1 cellular context compared by ENCODE assay signal in genomic region chr12:6752931-6753771, GRCh38.
A peak's percentile ranks its signal among the peaks of the same experiment; 100 is the strongest.
TF ChIP-seq lines count a peak whose summit lies in the region.

MLF2 (minus strand) TSS chr12:6753141; CDS start chr12:6752334, 807 bp downstream.

TF ChIP-seq in HEK293, 187 proteins besides CTCF, POLR2A, EP300 and RAD21 (continued from another document and continues in another):
- peak; percentile 92 for TF ChIP-seq HIC1 (tag by site-specific recombination; IDR thresholded peaks at IDR 0.05)
- TF ChIP-seq ZNF837 (tag by site-specific recombination; IDR thresholded peaks at IDR 0.05) = no peak
- TF ChIP-seq PRDM4 (tag by site-specific recombination; IDR thresholded peaks at IDR 0.05) = peak; percentile 72
- TF ChIP-seq ZNF157 (tag by site-specific recombination; IDR thresholded peaks at IDR 0.05) = no peak
- peak; percentile 91 for TF ChIP-seq SP3 (tag by site-specific recombination; IDR thresholded peaks at IDR 0.05)
- peak; percentile 100 for TF ChIP-seq PATZ1 (tag by site-specific recombination; IDR thresholded peaks at IDR 0.05)
- peak; percentile 60 for TF ChIP-seq ZNF341 (tag by site-specific recombination; IDR thresholded peaks at IDR 0.05; ENCODE audit: low read depth)
- no peak for TF ChIP-seq ZNF514 (tag by site-specific recombination; IDR thresholded peaks at IDR 0.05)
- no peak for TF ChIP-seq ZNF148 (tag by site-specific recombination; IDR thresholded peaks at IDR 0.05; ENCODE audit: borderline replicate concordance)
- no peak for TF ChIP-seq ZNF311 (tag by site-specific recombination; IDR thresholded peaks at IDR 0.05; ENCODE audit: borderline replicate concordance)
- TF ChIP-seq ZNF639 (tag by site-specific recombination; IDR thresholded peaks at IDR 0.05) = no peak; the same call in 1 of the 2 replicates
- TF ChIP-seq ZBTB17 (tag by site-specific recombination; IDR thresholded peaks at IDR 0.05) = peak; percentile 94
- no peak for TF ChIP-seq ZNF560 (tag by site-specific recombination; IDR thresholded peaks at IDR 0.05; ENCODE audit: borderline replicate concordance)
- 0 out of 2 replicates have a peak, but pooled peaks have one; percentile 76 for TF ChIP-seq PBX3 (CRISPR knock-in tag; IDR thresholded peaks at IDR 0.05)
- TF ChIP-seq SCRT1 (tag by site-specific recombination; IDR thresholded peaks at IDR 0.05; ENCODE audit: borderline replicate concordance) = no peak
- TF ChIP-seq ZNF266 (tag by site-specific recombination; IDR thresholded peaks at IDR 0.05; ENCODE audit: low read depth) = no peak
- TF ChIP-seq MYNN (tag by site-specific recombination; IDR thresholded peaks at IDR 0.05; ENCODE audit: borderline replicate concordance) = no peak
- TF ChIP-seq ZNF658 (tag by site-specific recombination; IDR thresholded peaks at IDR 0.05) = no peak
- no peak; the same call in 1 of the 2 replicates for TF ChIP-seq ELK4 (IDR thresholded peaks at IDR 0.05; ENCODE audit: borderline replicate concordance, low read depth, low read length)
- no peak for TF ChIP-seq ZNF23 (tag by site-specific recombination; IDR thresholded peaks at IDR 0.05; ENCODE audit: borderline replicate concordance)
- no peak for TF ChIP-seq ZNF19 (tag by site-specific recombination; IDR thresholded peaks at IDR 0.05; ENCODE audit: low read depth)
- no peak for TF ChIP-seq ZNF548 (tag by site-specific recombination; IDR thresholded peaks at IDR 0.05)
- no peak; the same call in 1 of the 2 replicates for TF ChIP-seq ZNF513 (tag by site-specific recombination; IDR thresholded peaks at IDR 0.05)
- no peak for TF ChIP-seq PRDM2 (tag by site-specific recombination; IDR thresholded peaks at IDR 0.05; ENCODE audit: borderline replicate concordance)
- TF ChIP-seq REPIN1 (tag by site-specific recombination; IDR thresholded peaks at IDR 0.05; ENCODE audit: low read depth) = no peak
- TF ChIP-seq ZNF146 (tag by site-specific recombination; IDR thresholded peaks at IDR 0.05) = no peak
- TF ChIP-seq ZNF629 (tag by site-specific recombination; IDR thresholded peaks at IDR 0.05) = peak; percentile 87
- no peak for TF ChIP-seq ZNF121 (tag by site-specific recombination; IDR thresholded peaks at IDR 0.05)
- TF ChIP-seq KLF1 (tag by site-specific recombination; IDR thresholded peaks at IDR 0.05) = peak; percentile 83
- TF ChIP-seq ZNF366 (tag by site-specific recombination; conservative IDR thresholded peaks at IDR 0.05) = peak; percentile 82
- TF ChIP-seq ZSCAN5A (tag by site-specific recombination; IDR thresholded peaks at IDR 0.05) = peak; percentile 66; the same call in 1 of the 2 replicates
